8 cellular contexts compared by ENCODE assay signal in the genomic region with DNA sequence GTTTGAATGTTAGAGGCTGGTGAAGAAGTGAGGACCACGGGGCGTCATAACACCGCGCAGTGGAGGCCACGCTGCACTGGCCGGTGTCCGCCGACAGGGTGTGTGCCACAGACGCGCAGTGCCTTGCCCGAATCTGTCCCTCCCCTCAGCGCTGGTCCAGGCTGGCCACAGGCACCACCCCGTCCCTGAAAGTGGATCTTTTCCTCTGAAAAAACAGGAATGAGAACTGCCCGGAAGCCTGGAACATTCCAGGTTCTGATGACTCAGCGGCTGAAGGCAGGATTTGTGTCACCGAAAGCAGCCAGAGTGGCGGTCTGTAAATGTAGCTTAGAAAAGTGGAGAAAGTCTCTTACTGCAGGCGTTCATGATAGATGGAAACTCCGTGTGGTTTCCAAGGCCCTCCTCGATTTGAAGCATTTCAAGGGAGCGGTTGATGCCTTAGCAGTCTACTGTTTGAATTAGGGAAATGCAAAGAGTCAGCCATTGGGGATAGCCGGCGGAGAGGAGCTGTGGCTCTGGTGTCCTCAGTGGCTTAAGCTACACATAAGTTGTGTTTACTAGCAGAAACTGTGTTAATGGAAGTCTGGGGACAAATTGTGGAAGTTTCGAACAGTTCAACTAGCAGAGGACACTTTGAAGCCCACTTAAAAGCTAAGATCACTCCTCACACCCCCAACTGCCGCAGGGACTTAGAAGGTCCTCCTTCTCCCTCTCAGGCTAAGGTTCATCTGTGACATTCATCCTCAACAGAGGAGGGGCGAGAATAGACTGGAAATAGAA.
DNase-seq lines count a peak whose midpoint lies in the region; ATAC-seq and TF ChIP-seq lines count a peak whose summit lies in the region.

No MANE protein-coding gene starts in this region.

- no peaks in the 10 kb centered on the region for H3K36me3 Mint-ChIP-seq in naive thymus-derived CD8-positive, alpha-beta T cell

- ATAC-seq in GM19455 (IDR thresholded peaks at IDR 0.05; ENCODE audit: unreplicated experiment), result peak; percentile 89
- ATAC-seq in HG03575 (IDR thresholded peaks at IDR 0.05; ENCODE audit: extremely low read depth, insufficient number of reproducible peaks, low FRiP score, unreplicated experiment), result peak; percentile 36
- ATAC-seq in naive thymus-derived CD8-positive, alpha-beta T cell, result peak; percentile 81 to 83

- no peaks in the 10 kb centered on the region for H3K9me3 Mint-ChIP-seq in naive thymus-derived CD8-positive, alpha-beta T cell

- no peak overlapping the region for H3K27ac Mint-ChIP-seq in naive thymus-derived CD8-positive, alpha-beta T cell

- no peaks in the 10 kb centered on the region for H3K27me3 Mint-ChIP-seq in naive thymus-derived CD8-positive, alpha-beta T cell

- H3K4me1 Mint-ChIP-seq in naive thymus-derived CD8-positive, alpha-beta T cell, result peaks cover 0 to 13% (median 2%) of the 10 kb centered on the region in 4 donors

- no peak overlapping the region for H3K4me3 Mint-ChIP-seq in naive thymus-derived CD8-positive, alpha-beta T cell

- POLR2A ChIA-PET in naive thymus-derived CD8-positive, alpha-beta T cell (lab: Charles Lee), result interaction anchor here (0.6 to 1.8 kb wide), 4 partner anchors 16 to 391 kb away, joined by 3 to 8 read pairs (median 6); partner anchors contain the start of genes GPALPP1 and NUFIP1

- DNase-seq in COR-L47 (lab: John Stamatoyannopoulos, UW) (peak; percentile 86), fibroblast of peridontal ligament (ENCODE audit: extremely low read depth) (peak; percentile 92)
- peak; percentile 88 to 89 for DNase-seq in activated T-cell treated with anti-CD3 and anti-CD28 coated beads, Interleukin-2, amount 50 U/mL, for 48 hours
- DNase-seq in naive thymus-derived CD8-positive, alpha-beta T cell, result peak in 7 of 10 donors; percentile 66 to 89 (median 79)
- DNase-seq in stimulated activated naive CD4-positive, alpha-beta T cell (lab: John Stamatoyannopoulos, UW), result peak in 5 of 6 experiments; percentile 73 to 93 (median 79)

TF ChIP-seq in PFSK-1, 5 proteins besides CTCF, POLR2A, EP300 and RAD21:
- TF ChIP-seq FOXP2 (optimal IDR thresholded peaks at IDR 0.05; ENCODE audit: borderline replicate concordance, extremely low read depth, extremely low read length, insufficient read depth), result peak; percentile 94
- no peak for TF ChIP-seq SIN3A (IDR thresholded peaks at IDR 0.05; ENCODE audit: borderline replicate concordance, insufficient read depth, low read length)

Comparison
In these comparisons a context has a peak if more than half of its experiments do, and no peak if none do; other contexts are left out.
1. Peak in every context shown above with its lines: DNase-seq and ATAC-seq.
2. ATAC-seq: peak in every context shown above with its lines; median percentile 89 in GM19455; 82 in naive thymus-derived CD8-positive, alpha-beta T cell; 36 in HG03575.